13 cellular contexts compared by ENCODE assay signal in the genomic region with DNA sequence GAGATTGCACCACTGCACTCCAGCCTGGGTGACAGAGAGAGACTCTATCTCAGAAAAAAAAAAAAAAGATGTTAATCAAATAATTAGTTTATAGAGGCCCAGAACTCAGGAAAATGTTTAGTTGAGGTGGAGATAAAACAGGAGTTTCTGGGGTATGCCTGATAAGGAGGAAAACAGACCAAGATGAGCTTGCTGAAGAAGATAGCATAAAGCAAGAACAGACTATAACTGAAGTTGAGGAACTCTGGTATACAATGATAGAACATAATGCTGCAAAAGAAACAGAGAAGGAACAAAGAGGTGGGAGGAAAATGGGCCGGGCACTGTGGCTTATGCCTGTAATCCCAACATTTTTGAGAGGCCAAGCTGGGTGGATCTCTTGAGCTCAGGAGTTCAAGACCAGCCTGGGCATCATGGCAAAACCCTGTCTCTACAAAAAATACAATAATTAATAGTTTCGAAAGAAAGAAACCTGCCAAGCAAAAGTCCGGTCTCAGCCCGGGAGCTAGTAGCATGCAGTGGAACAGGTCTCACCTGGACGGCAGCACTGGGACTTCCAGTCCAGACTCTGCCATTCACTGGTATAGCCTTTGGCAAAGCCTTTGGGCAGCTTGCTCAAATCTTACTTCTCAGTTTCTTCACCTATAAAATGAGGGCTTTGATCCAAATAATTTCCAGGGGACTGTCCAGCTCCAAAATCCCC.
"Had no signal": no experiment of that assay in that cellular context is flagged by ENCODE, and none has a peak within 500 bp of the region (broad histone marks: within the 10 kb centered on the region; RNA-seq: fewer than 3 reads in every experiment).

No MANE protein-coding gene starts in this region.

- H3K9ac ChIP-seq: parathyroid adenoma had no signal

- H3K4me1 Mint-ChIP-seq: mesothelial cell of epicardium had no signal

- H3K4me1 ChIP-seq: adrenal gland, body of pancreas, parathyroid adenoma, vagina had no signal

- H3K27me3 Mint-ChIP-seq: dendritic cell treated with granulocyte-macrophage colony-stimulating factor and Interleukin-4, amounts not matched to agents 40 ng/mL and 50 ng/mL, for 4 days had no signal

- H3K4me3 Mint-ChIP-seq: dendritic cell treated with granulocyte-macrophage colony-stimulating factor and Interleukin-4, amounts not matched to agents 40 ng/mL and 50 ng/mL, for 4 days; mesothelial cell of epicardium had no signal

- H3K36me3 Mint-ChIP-seq: mesothelial cell of epicardium had no signal

- H3K27me3 ChIP-seq: adrenal gland, body of pancreas, vagina had no signal

- H2AFZ ChIP-seq: parathyroid adenoma had no signal

- H3K9me3 ChIP-seq: adrenal gland, body of pancreas, vagina had no signal

- H3K36me3 ChIP-seq: vagina had no signal

- ATAC-seq: body of pancreas had no signal

- DNase-seq: activated CD4-positive, alpha-beta T cell treated with anti-CD3 and anti-CD28 coated beads for 48 hours; activated naive CD4-positive, alpha-beta T cell treated with anti-CD3 and anti-CD28 coated beads, Interleukin-2, amount 50 U/mL, for 16 hours; adrenal gland; body of pancreas; central memory CD4-positive, alpha-beta T cell; glutamatergic neuron; stimulated activated CD4-positive, alpha-beta T cell treated with anti-CD3 and anti-CD28 coated beads, Interleukin-15, amount 100 ng/mL, for 24 hours; stimulated activated CD4-positive, alpha-beta T cell treated with anti-CD3 and anti-CD28 coated beads, Interleukin-4, amount 100 ng/mL, for 4 hours; T-helper 9 cell had no signal

- H3K4me3 ChIP-seq: adrenal gland, body of pancreas, vagina had no signal

- H3K27ac ChIP-seq: adrenal gland, body of pancreas, parathyroid adenoma, vagina had no signal

- H3K79me2 ChIP-seq: parathyroid adenoma had no signal

- H3K27ac Mint-ChIP-seq: dendritic cell treated with granulocyte-macrophage colony-stimulating factor and Interleukin-4, amounts not matched to agents 40 ng/mL and 50 ng/mL, for 4 days; mesothelial cell of epicardium had no signal

- H3K9me3 Mint-ChIP-seq: dendritic cell treated with granulocyte-macrophage colony-stimulating factor and Interleukin-4, amounts not matched to agents 40 ng/mL and 50 ng/mL, for 4 days; mesothelial cell of epicardium had no signal
